In the genomic region with DNA sequence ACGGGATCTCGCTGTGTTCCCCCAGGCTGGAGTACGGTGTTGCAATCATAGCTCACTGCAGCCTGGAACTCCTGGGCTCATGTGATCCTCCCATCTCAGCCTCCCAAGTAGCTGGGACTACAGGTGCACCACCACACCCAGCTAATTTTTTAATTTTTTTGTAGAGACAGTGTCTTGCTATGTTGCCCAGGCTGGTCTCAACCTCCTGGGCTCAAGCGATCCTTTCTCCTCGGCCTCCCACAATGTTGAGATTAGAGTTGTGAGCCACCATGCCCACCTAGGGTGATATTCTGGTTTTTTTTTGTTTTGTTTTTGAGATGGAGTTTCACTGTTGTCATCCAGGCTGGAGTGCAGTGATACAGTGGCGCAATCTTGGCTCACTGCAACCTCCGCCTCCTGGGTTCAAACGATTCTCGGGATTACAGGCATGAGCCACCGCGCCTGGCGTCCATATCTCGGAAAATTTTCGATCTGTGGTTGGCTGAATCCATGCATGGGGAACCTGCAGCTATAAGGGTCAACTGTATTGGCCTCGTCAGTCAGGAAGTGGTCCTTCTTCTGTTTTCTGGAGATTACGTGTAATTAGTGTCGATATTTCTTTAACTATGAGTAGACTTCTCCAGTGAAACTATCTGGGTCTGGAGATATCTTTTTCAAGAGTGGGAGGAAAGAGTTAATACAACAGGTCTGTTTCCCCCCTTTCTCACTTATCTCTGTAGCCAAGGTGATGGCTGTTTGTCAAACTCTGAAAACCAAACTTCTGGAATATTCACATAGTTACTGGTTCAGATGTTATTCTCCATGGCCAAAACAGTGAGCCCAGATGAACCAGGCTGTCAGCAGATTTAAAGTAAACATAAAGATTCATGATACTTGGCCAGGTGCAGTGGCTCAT, we compare ENCODE assay signal across 1 cellular context.
TF ChIP-seq lines count a peak whose summit lies in the region.

No MANE protein-coding gene starts in this region.

TF ChIP-seq in GM12878, 131 proteins besides CTCF, POLR2A, EP300 and RAD21:
- TF ChIP-seq NR2C2 (IDR thresholded peaks at IDR 0.05; ENCODE audit: borderline replicate concordance, control insufficient read depth, insufficient read length, low read depth) = no peak
- no peak for TF ChIP-seq SP1 (IDR thresholded peaks at IDR 0.05; ENCODE audit: low read depth, low read length)
- no peak for TF ChIP-seq NFXL1 (IDR thresholded peaks at IDR 0.05; ENCODE audit: borderline replicate concordance)
- no peak for TF ChIP-seq TBL1XR1 (IDR thresholded peaks at IDR 0.05; ENCODE audit: low read depth, low read length)
- no peak for TF ChIP-seq BACH1 (IDR thresholded peaks at IDR 0.05; ENCODE audit: borderline replicate concordance)
- TF ChIP-seq TCF3 (IDR thresholded peaks at IDR 0.05; ENCODE audit: borderline replicate concordance, insufficient read depth, low read depth, low read length) = no peak
- TF ChIP-seq, protein P1, sequence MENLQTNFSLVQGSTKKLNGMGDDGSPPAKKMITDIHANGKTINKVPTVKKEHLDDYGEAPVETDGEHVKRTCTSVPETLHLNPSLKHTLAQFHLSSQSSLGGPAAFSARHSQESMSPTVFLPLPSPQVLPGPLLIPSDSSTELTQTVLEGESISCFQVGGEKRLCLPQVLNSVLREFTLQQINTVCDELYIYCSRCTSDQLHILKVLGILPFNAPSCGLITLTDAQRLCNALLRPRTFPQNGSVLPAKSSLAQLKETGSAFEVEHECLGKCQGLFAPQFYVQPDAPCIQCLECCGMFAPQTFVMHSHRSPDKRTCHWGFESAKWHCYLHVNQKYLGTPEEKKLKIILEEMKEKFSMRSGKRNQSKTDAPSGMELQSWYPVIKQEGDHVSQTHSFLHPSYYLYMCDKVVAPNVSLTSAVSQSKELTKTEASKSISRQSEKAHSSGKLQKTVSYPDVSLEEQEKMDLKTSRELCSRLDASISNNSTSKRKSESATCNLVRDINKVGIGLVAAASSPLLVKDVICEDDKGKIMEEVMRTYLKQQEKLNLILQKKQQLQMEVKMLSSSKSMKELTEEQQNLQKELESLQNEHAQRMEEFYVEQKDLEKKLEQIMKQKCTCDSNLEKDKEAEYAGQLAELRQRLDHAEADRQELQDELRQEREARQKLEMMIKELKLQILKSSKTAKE (IDR thresholded peaks at IDR 0.05; ENCODE audit: low read depth, poor library complexity, severe bottlenecking) = no peak
- no peak for TF ChIP-seq PAX8 (IDR thresholded peaks at IDR 0.05)
- TF ChIP-seq CHD4 (IDR thresholded peaks at IDR 0.05) = no peak
- TF ChIP-seq ZBTB40 (IDR thresholded peaks at IDR 0.05; ENCODE audit: borderline replicate concordance) = no peak
- no peak for TF ChIP-seq STAT3 (IDR thresholded peaks at IDR 0.05; ENCODE audit: low read depth, low read length)
- TF ChIP-seq ELK1 (IDR thresholded peaks at IDR 0.05; ENCODE audit: low read depth, low read length) = no peak
- TF ChIP-seq RB1 (IDR thresholded peaks at IDR 0.05; ENCODE audit: borderline replicate concordance) = no peak
